1 cellular context compared by ENCODE assay signal in genomic region chr19:41903161-41903953, GRCh38.
TF ChIP-seq lines count a peak whose summit lies in the region.

No MANE protein-coding gene starts in this region.

TF ChIP-seq in A549, 52 proteins besides CTCF, POLR2A, EP300 and RAD21 (continued from another document):
- no peak for TF ChIP-seq REST (IDR thresholded peaks at IDR 0.05)
